8 cellular contexts compared by ENCODE assay signal in genomic region chr2:241218131-241219029, GRCh38. TPM values are rescaled to one million over a fixed set of nuclear protein-coding genes. Genes with fewer than 3 reads are reported as not detected.
DNase-seq lines count a peak whose midpoint lies in the region; ATAC-seq and TF ChIP-seq lines count a peak whose summit lies in the region.

No MANE protein-coding gene starts in this region.

- H3K4me1 ChIP-seq in GM23248 (ENCODE audit: insufficient read depth) = peaks cover 16% of the 10 kb centered on the region
- H3K4me1 ChIP-seq in Peyer's patch = peaks cover 0 to 11% (median 0%) of the 10 kb centered on the region in 4 donors
- H3K4me1 ChIP-seq in heart left ventricle = peaks cover 0 to 17% (median 10%) of the 10 kb centered on the region in 12 donors
- peaks cover 2% of the 10 kb centered on the region for H3K4me1 ChIP-seq in prostate gland (replicated peaks)

- H3K4me3 ChIP-seq in GM23248 (peak overlapping the region; percentile 77), Peyer's patch (peak overlapping the region; percentile 43 to 76 (median 63)), heart left ventricle (peak overlapping the region; percentile 44 to 93 (median 67)), prostate gland (peak overlapping the region; percentile 32 to 43)

- H3K4me2 ChIP-seq in GM23248 (ENCODE audit: unreplicated experiment) = peak overlapping the region; percentile 73

- H3K79me2 ChIP-seq in GM23248 (ENCODE audit: insufficient read depth) = no peaks in the 10 kb centered on the region

- TF ChIP-seq CTCF in Peyer's patch (IDR thresholded peaks at IDR 0.05) = peak in 5 of 6 experiments; percentile 7 to 21 (median 14)
- peak in 6 of 12 donors; percentile 16 to 41 (median 32) for TF ChIP-seq CTCF in heart left ventricle (IDR thresholded peaks at IDR 0.05)
- peak in 2 of 4 experiments; percentile 12 to 16 for TF ChIP-seq CTCF in prostate gland (IDR thresholded peaks at IDR 0.05)

- no peaks in the 10 kb centered on the region for H3K9me3 ChIP-seq in GM23248 (ENCODE audit: low read depth)
- no peaks in the 10 kb centered on the region for H3K9me3 ChIP-seq in Peyer's patch
- H3K9me3 ChIP-seq in heart left ventricle = no peaks in the 10 kb centered on the region
- H3K9me3 ChIP-seq in prostate gland = no peaks in the 10 kb centered on the region

- H3K27ac Mint-ChIP-seq in activated naive CD4-positive, alpha-beta T cell treated with anti-CD3 and anti-CD28 coated beads, Interleukin-2, amount 50 U/mL, for 72 hours = peak overlapping the region in 1 of 2 donors; percentile 74

- ATAC-seq in activated naive CD4-positive, alpha-beta T cell treated with anti-CD3 and anti-CD28 coated beads, Interleukin-2, amount 50 U/mL, for 72 hours = peak; percentile 53 to 71
- ATAC-seq in heart left ventricle = peak in 2 of 4 donors; percentile 17 to 66
- no peak for ATAC-seq in GM18519 (IDR thresholded peaks at IDR 0.05; ENCODE audit: low FRiP score, unreplicated experiment)
- no peak for ATAC-seq in HG03196 (IDR thresholded peaks at IDR 0.05; ENCODE audit: unreplicated experiment)

- peak overlapping the region; percentile 72 for H3K9ac ChIP-seq in GM23248

- DNase-seq in Ammon's horn (ENCODE audit: low spot score) (peak; percentile 47), GM23248 (peak; percentile 70), Peyer's patch (peak in 2 of 3 donors; percentile 50 to 74), heart left ventricle (peak; percentile 57 to 70 (median 65)), prostate gland (ENCODE audit: low spot score) (no peak)
- peak in 1 of 2 donors; percentile 51 for DNase-seq in activated naive CD4-positive, alpha-beta T cell treated with anti-CD3 and anti-CD28 coated beads, Interleukin-2, amount 50 U/mL, for 72 hours (ENCODE audit: low spot score in 2 of 2)

- TF ChIP-seq POLR2A in Peyer's patch (IDR thresholded peaks at IDR 0.05) (no peak), heart left ventricle (IDR thresholded peaks at IDR 0.05) (no peak), prostate gland (IDR thresholded peaks at IDR 0.05) (no peak)

- H3K27ac ChIP-seq in GM23248 (no peak overlapping the region), Peyer's patch (peak overlapping the region in 3 of 4 donors; percentile 55 to 72 (median 58)), heart left ventricle (peak overlapping the region in 10 of 12 donors; percentile 49 to 83 (median 67)), prostate gland (peak overlapping the region; percentile 71 to 78)

- H3K36me3 ChIP-seq in GM23248 (ENCODE audit: low read depth) = no peaks in the 10 kb centered on the region
- H3K36me3 ChIP-seq in Peyer's patch = no peaks in the 10 kb centered on the region
- H3K36me3 ChIP-seq in heart left ventricle = no peaks in the 10 kb centered on the region
- no peaks in the 10 kb centered on the region for H3K36me3 ChIP-seq in prostate gland

- in situ Hi-C loops in GM23248 (cut with MboI) = no loop called here

- no peaks in the 10 kb centered on the region for H3K9me2 ChIP-seq in GM23248 (ENCODE audit: insufficient read depth)

- H4K20me1 ChIP-seq in GM23248 (ENCODE audit: insufficient read depth) = no peaks in the 10 kb centered on the region

- 2% methylated on average over 34 to 60 of the region's 83 CpGs for WGBS in GM23248 (ENCODE audit: low coverage in 1 of 2, low lambda C conversion rate in 2 of 2, missing lambda C conversion rate in 2 of 2), 2 experiments
- WGBS in heart left ventricle, 4 donors = 0 to 1% (median 1%) methylated on average over 22 to 83 of the region's 83 CpGs
- under 1% methylated on average over 60 of the region's 83 CpGs for WGBS in prostate gland

- H3F3A ChIP-seq in GM23248 (ENCODE audit: insufficient read depth) = peaks cover 28% of the 10 kb centered on the region

- intact Hi-C loops in heart left ventricle (cut with DNase I) (loop anchor here in 3 of 10 donors (5.0 to 10.0 kb wide), 4 partner anchors 66 to 371 kb away; partner anchors contain the start of genes MTERF4 (in 1 of the 3) and PPP1R7 (in 1 of the 3)), prostate gland (cut with DNase I) (loop anchor here (5.0 to 10.0 kb wide), 2 partner anchors 71 to 114 kb away; partner anchors contain the start of genes MTERF4 and PASK)

- peak overlapping the region; percentile 83 for H2AFZ ChIP-seq in GM23248

- no peaks in the 10 kb centered on the region for H3K36me3 Mint-ChIP-seq in activated naive CD4-positive, alpha-beta T cell treated with anti-CD3 and anti-CD28 coated beads, Interleukin-2, amount 50 U/mL, for 72 hours

- H3K9me3 Mint-ChIP-seq in activated naive CD4-positive, alpha-beta T cell treated with anti-CD3 and anti-CD28 coated beads, Interleukin-2, amount 50 U/mL, for 72 hours = no peaks in the 10 kb centered on the region

- H3K27me3 ChIP-seq in GM23248 (replicated peaks; ENCODE audit: insufficient read depth) (peaks cover 9% of the 10 kb centered on the region; the same call in 1 of the 2 replicates), Peyer's patch (no peaks in the 10 kb centered on the region), heart left ventricle (no peaks in the 10 kb centered on the region), prostate gland (replicated peaks; ENCODE audit: insufficient read depth) (no peaks in the 10 kb centered on the region)

RNA-seq across cellular contexts. Expression of gene ANO7, which starts 29.9 kb away (rescaled TPM):
- 0.22 and 0.38 TPM in 2 replicates for total RNA-seq in GM23248 (2014; rRNA removed; shearing (Covaris generic))
- polyA plus RNA-seq in GM23248 (2016; fragmentation: Nextera tagmentation; extraction: Ambion mirVana) (2.6 TPM in 2 replicates), heart left ventricle (under 1 TPM; 0.69 to 0.91 TPM)
- total RNA-seq in Peyer's patch (100 to 1,000 TPM in 3 of 4 donors, 10 to 100 TPM in 1; 89.1 to 188 (median 102) TPM), heart left ventricle (1 to 10 TPM in 7 of 9 donors, under 1 TPM in 2; 0.67 to 3.0 (median 1.8) TPM), prostate gland (100 to 1,000 TPM; 140 to 187 TPM)
- 1 to 10 TPM in 1 of 2 donors, under 1 TPM in 1; 0.27 to 5.3 TPM for total RNA-seq in activated naive CD4-positive, alpha-beta T cell treated with anti-CD3 and anti-CD28 coated beads, Interleukin-2, amount 50 U/mL, for 72 hours

Comparison
In these comparisons a context has a peak if more than half of its experiments do, and no peak if none do; other contexts are left out.
1. ATAC-seq: peak in activated naive CD4-positive, alpha-beta T cell treated with anti-CD3 and anti-CD28 coated beads, Interleukin-2, amount 50 U/mL, for 72 hours (2 of 2); none in GM18519 (single experiment) and HG03196 (single experiment).
2. RNA of gene ANO7, which starts 29.9 kb away (total RNA-seq): 140 to 187 TPM in prostate gland and 89.1 to 188 TPM in Peyer's patch; 0.27 to 5.3 TPM in activated naive CD4-positive, alpha-beta T cell treated with anti-CD3 and anti-CD28 coated beads, Interleukin-2, amount 50 U/mL, for 72 hours, 0.67 to 3.0 TPM in heart left ventricle and 0.22 to 0.38 TPM in GM23248; every median in the first group is over 10 times any median in the second.
3. Peak in every context shown above with its lines, with median percentiles within 50 percentile points of each other: H3K4me3 ChIP-seq.